Comparison of ENCODE assay signal across 2 cellular contexts in the genomic region with DNA sequence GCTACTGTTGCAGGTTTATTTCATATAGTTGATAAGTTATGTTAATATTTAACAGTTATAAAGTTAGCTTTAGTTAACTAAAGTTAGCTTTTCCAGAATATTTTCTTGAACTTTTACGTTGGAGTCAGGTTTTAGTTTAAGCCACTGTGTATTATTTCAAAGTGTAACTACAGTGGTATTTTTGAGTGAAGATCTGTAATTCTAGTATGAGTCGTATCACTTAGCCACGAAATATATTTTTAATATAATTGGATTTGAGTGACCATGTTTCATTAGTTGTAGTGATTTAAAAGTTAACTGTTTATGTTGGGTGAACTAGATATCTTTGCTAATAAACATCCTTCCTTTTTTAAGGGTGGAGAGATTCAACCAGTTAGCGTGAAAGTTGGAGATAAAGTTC.
TF ChIP-seq lines count a peak whose summit lies in the region.

No MANE protein-coding gene starts in this region.

TF ChIP-seq in endothelial cell of umbilical vein, 7 proteins besides CTCF, POLR2A, EP300 and RAD21:
- TF ChIP-seq, protein P1, sequence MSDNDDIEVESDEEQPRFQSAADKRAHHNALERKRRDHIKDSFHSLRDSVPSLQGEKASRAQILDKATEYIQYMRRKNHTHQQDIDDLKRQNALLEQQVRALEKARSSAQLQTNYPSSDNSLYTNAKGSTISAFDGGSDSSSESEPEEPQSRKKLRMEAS (IDR thresholded peaks at IDR 0.05; ENCODE audit: insufficient read depth, insufficient read length): no peak
- no peak for TF ChIP-seq JUN (IDR thresholded peaks at IDR 0.05; ENCODE audit: borderline replicate concordance, insufficient read depth, insufficient read length, low read depth)
- no peak for TF ChIP-seq GATA2 (IDR thresholded peaks at IDR 0.05; ENCODE audit: insufficient read depth, insufficient read length, low read depth, low read length)
- no peak for TF ChIP-seq POLR2AphosphoS5 (IDR thresholded peaks at IDR 0.05; ENCODE audit: insufficient read depth, low read depth, low read length)
- no peak for TF ChIP-seq EZH2 (IDR thresholded peaks at IDR 0.05; ENCODE audit: borderline replicate concordance, low read depth, low read length, severe bottlenecking)
- TF ChIP-seq FOS (IDR thresholded peaks at IDR 0.05; ENCODE audit: borderline replicate concordance, insufficient read depth, low read length): no peak
- no peak for TF ChIP-seq MYC (IDR thresholded peaks at IDR 0.05; ENCODE audit: low read depth, low read length)
TF ChIP-seq in endothelial cell of umbilical vein: peak in this region for 0.

TF ChIP-seq in GM12891, 5 proteins besides CTCF, POLR2A, EP300 and RAD21:
- TF ChIP-seq PAX5 (IDR thresholded peaks at IDR 0.05; ENCODE audit: insufficient read depth, low read length, severe bottlenecking): no peak
- no peak for TF ChIP-seq SPI1 (IDR thresholded peaks at IDR 0.05; ENCODE audit: low read depth, low read length)
- no peak for TF ChIP-seq POLR2AphosphoS5 (IDR thresholded peaks at IDR 0.05; ENCODE audit: low read depth, low read length)
- no peak for TF ChIP-seq POU2F2 (IDR thresholded peaks at IDR 0.05; ENCODE audit: low read depth, low read length)
